14 cellular contexts compared by ENCODE assay signal in the genomic region with DNA sequence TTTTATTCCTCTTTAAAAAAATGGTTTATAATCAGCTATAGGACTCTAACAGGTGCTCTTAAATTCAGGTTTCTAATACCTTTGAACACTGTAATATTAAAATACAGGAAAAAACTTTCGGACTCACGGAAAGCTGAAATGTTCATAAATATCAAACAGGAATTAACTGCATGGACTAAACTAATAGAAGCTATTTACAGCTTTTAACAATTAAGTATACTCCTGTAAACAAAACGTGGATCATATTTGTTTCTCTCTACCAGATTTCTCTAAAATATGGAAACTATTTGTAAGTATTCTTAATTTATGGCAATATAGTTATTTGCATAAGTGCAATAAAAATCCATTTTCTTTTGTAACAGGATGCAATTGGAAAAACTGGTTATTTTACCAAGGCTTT.
"Had no signal": no experiment of that assay in that cellular context is flagged by ENCODE, and none has a peak within 500 bp of the region (broad histone marks: within the 10 kb centered on the region; RNA-seq: fewer than 3 reads in every experiment).

No MANE protein-coding gene starts in this region.

- H3K36me3 ChIP-seq: colonic mucosa, heart left ventricle, stomach, thoracic aorta, transverse colon had no signal

- DNase-seq: colonic mucosa; dermis blood vessel endothelial cell; foreskin melanocyte; heart left ventricle; hippocampal formation; mammary epithelial cell; mucosa of descending colon; posterior cingulate gyrus; stimulated activated CD4-positive, alpha-beta T cell treated with anti-CD3 and anti-CD28 coated beads, Interleukin-2, amount 100 ng/mL, for 24 hours; stomach; substantia nigra; transverse colon had no signal

- H3K27me3 ChIP-seq: colonic mucosa, heart left ventricle, stomach, transverse colon had no signal

- H3K4me1 ChIP-seq: colonic mucosa, stomach, transverse colon had no signal

- H3K27ac ChIP-seq: colonic mucosa, heart left ventricle, stomach, thoracic aorta, transverse colon had no signal

- FAIRE-seq: islet of Langerhans had no signal

- H3K4me3 ChIP-seq: colonic mucosa, heart left ventricle, mucosa of descending colon, stomach, thoracic aorta, transverse colon had no signal
